ENCODE assay signal across 14 cellular contexts in the genomic region with DNA sequence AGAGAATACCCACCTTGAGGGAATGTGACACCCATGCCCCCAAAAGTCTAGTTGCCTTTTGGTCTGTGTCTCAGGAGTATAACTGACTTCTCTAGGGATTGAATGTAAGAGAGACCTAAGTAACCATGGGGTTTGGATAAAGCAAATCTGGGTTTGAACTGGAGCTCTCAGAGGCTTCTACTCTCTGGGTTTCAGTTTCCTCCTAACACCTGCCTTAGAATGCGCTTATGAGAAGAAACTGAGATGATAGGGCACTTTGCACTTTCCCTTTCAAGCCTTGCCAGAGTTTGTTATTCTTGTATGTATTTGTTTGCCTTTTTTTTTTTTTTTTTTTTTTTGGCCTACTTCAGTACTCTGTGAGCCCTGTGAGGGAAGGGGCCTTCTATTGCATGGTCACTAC. TPM values are rescaled to one million over a fixed set of nuclear protein-coding genes. Genes with fewer than 3 reads are reported as not detected.
DNase-seq lines count a peak whose midpoint lies in the region; ATAC-seq, FAIRE-seq and TF ChIP-seq lines count a peak whose summit lies in the region.
"Had no signal": no experiment of that assay in that cellular context is flagged by ENCODE, and none has a peak within 500 bp of the region (broad histone marks: within the 10 kb centered on the region; RNA-seq: fewer than 3 reads in every experiment).

No MANE protein-coding gene starts in this region.

- in situ Hi-C loops in GM13977 (cut with MboI; ENCODE audit: low pct_unique_long_range_greater_than_20kb, low sequenced_read_pairs, unreplicated experiment) = no loop called here

- no peak overlapping the region for H3K4me3 Mint-ChIP-seq in activated CD8-positive, alpha-beta memory T cell treated with anti-CD3 and anti-CD28 coated beads, Interleukin-2, amount 10 ng/mL, durations not matched to agents 7 days and 5 days
- H3K4me3 Mint-ChIP-seq: activated CD4-positive, alpha-beta memory T cell treated with anti-CD3 and anti-CD28 coated beads for 36 hours; activated naive CD8-positive, alpha-beta T cell treated with anti-CD3 and anti-CD28 coated beads, Interleukin-2, amount 50 U/mL, for 24 hours; natural killer cell; stimulated activated effector memory CD8-positive, alpha-beta T cell treated with anti-CD3 and anti-CD28 coated beads, Interleukin-12 subunit alpha, Interleukin-12 subunit beta, amount 100 ng/mL, for 72 hours had no signal

- no peaks in the 10 kb centered on the region for H3K27me3 Mint-ChIP-seq in activated CD8-positive, alpha-beta memory T cell treated with anti-CD3 and anti-CD28 coated beads, Interleukin-2, amount 10 ng/mL, durations not matched to agents 7 days and 5 days
- H3K27me3 Mint-ChIP-seq: activated CD4-positive, alpha-beta memory T cell treated with anti-CD3 and anti-CD28 coated beads for 36 hours; activated naive CD8-positive, alpha-beta T cell treated with anti-CD3 and anti-CD28 coated beads, Interleukin-2, amount 50 U/mL, for 24 hours had no signal

- ATAC-seq in GM19328 (IDR thresholded peaks at IDR 0.05; ENCODE audit: unreplicated experiment) (peak; percentile 95), HG02642 (IDR thresholded peaks at IDR 0.05; ENCODE audit: poor library complexity, unreplicated experiment) (peak; percentile 98), HG03354 (IDR thresholded peaks at IDR 0.05; ENCODE audit: poor library complexity, severe bottlenecking, unreplicated experiment) (peak; percentile 97)
- no peak for ATAC-seq in activated CD8-positive, alpha-beta memory T cell treated with anti-CD3 and anti-CD28 coated beads, Interleukin-2, amount 10 ng/mL, durations not matched to agents 7 days and 5 days
- ATAC-seq: activated naive CD8-positive, alpha-beta T cell treated with anti-CD3 and anti-CD28 coated beads, Interleukin-2, amount 50 U/mL, for 24 hours; natural killer cell; stimulated activated effector memory CD8-positive, alpha-beta T cell treated with anti-CD3 and anti-CD28 coated beads, Interleukin-12 subunit alpha, Interleukin-12 subunit beta, amount 100 ng/mL, for 72 hours had no signal

- peak; percentile 50 for DNase-seq in GM13977 (ENCODE audit: low spot score)
- no peak for DNase-seq in NCI-H1694 treated with DMSO at 0.1 percent for 48 hours (lab: John Stamatoyannopoulos, UW)
- DNase-seq in activated CD8-positive, alpha-beta memory T cell treated with anti-CD3 and anti-CD28 coated beads, Interleukin-2, amount 10 ng/mL, durations not matched to agents 7 days and 5 days = no peak
- DNase-seq in frontal cortex (ENCODE audit: low spot score in 2 of 2) = no peak
- DNase-seq in NCI-H2196 (lab: John Stamatoyannopoulos, UW; ENCODE audit: unreplicated experiment) = no peak
- DNase-seq: activated CD4-positive, alpha-beta memory T cell treated with anti-CD3 and anti-CD28 coated beads for 36 hours; activated naive CD8-positive, alpha-beta T cell treated with anti-CD3 and anti-CD28 coated beads, Interleukin-2, amount 50 U/mL, for 24 hours; kidney; natural killer cell; NCI-H1048 had no signal

- H3K9me3 Mint-ChIP-seq in activated CD8-positive, alpha-beta memory T cell treated with anti-CD3 and anti-CD28 coated beads, Interleukin-2, amount 10 ng/mL, durations not matched to agents 7 days and 5 days (ENCODE audit: low read depth) = no peaks in the 10 kb centered on the region
- H3K9me3 Mint-ChIP-seq: activated CD4-positive, alpha-beta memory T cell treated with anti-CD3 and anti-CD28 coated beads for 36 hours; activated naive CD8-positive, alpha-beta T cell treated with anti-CD3 and anti-CD28 coated beads, Interleukin-2, amount 50 U/mL, for 24 hours; natural killer cell; stimulated activated effector memory CD8-positive, alpha-beta T cell treated with anti-CD3 and anti-CD28 coated beads, Interleukin-12 subunit alpha, Interleukin-12 subunit beta, amount 100 ng/mL, for 72 hours had no signal

- no peak overlapping the region for H3K27ac Mint-ChIP-seq in activated CD8-positive, alpha-beta memory T cell treated with anti-CD3 and anti-CD28 coated beads, Interleukin-2, amount 10 ng/mL, durations not matched to agents 7 days and 5 days
- H3K27ac Mint-ChIP-seq: activated CD4-positive, alpha-beta memory T cell treated with anti-CD3 and anti-CD28 coated beads for 36 hours; activated naive CD8-positive, alpha-beta T cell treated with anti-CD3 and anti-CD28 coated beads, Interleukin-2, amount 50 U/mL, for 24 hours; natural killer cell; stimulated activated effector memory CD8-positive, alpha-beta T cell treated with anti-CD3 and anti-CD28 coated beads, Interleukin-12 subunit alpha, Interleukin-12 subunit beta, amount 100 ng/mL, for 72 hours had no signal

- H3K36me3 Mint-ChIP-seq in activated CD8-positive, alpha-beta memory T cell treated with anti-CD3 and anti-CD28 coated beads, Interleukin-2, amount 10 ng/mL, durations not matched to agents 7 days and 5 days = peaks cover 36% of the 10 kb centered on the region
- H3K36me3 Mint-ChIP-seq: natural killer cell had no signal

- TF ChIP-seq CTCF in GM13977 (IDR thresholded peaks at IDR 0.05; ENCODE audit: extremely low read depth, insufficient read depth, missing control alignments) = no peak

- FAIRE-seq in frontal cortex (lab: Jason Lieb, UNC) = no peak
- FAIRE-seq: kidney had no signal

- CTCF ChIA-PET in activated CD8-positive, alpha-beta memory T cell treated with anti-CD3 and anti-CD28 coated beads, Interleukin-2, amount 10 ng/mL, durations not matched to agents 7 days and 5 days (lab: Charles Lee) = no interaction called here

- peaks cover 6% of the 10 kb centered on the region for H3K4me1 Mint-ChIP-seq in activated CD8-positive, alpha-beta memory T cell treated with anti-CD3 and anti-CD28 coated beads, Interleukin-2, amount 10 ng/mL, durations not matched to agents 7 days and 5 days
- H3K4me1 Mint-ChIP-seq: activated naive CD8-positive, alpha-beta T cell treated with anti-CD3 and anti-CD28 coated beads, Interleukin-2, amount 50 U/mL, for 24 hours; natural killer cell; stimulated activated effector memory CD8-positive, alpha-beta T cell treated with anti-CD3 and anti-CD28 coated beads, Interleukin-12 subunit alpha, Interleukin-12 subunit beta, amount 100 ng/mL, for 72 hours had no signal

RNA-seq across cellular contexts. Expression of a gene that starts 19.4 kb away (rescaled TPM):
- total RNA-seq in activated CD8-positive, alpha-beta memory T cell treated with anti-CD3 and anti-CD28 coated beads, Interleukin-2, amount 10 ng/mL, durations not matched to agents 7 days and 5 days = 10 to 100 TPM; 12.2 to 15.5 TPM
- 33.4 TPM for total RNA-seq in frontal cortex
